ENCODE assay signal across 8 cellular contexts in genomic region chr3:30607032-30607833, GRCh38. TPM values are rescaled to one million over a fixed set of nuclear protein-coding genes. Genes with fewer than 3 reads are reported as not detected.
DNase-seq lines count a peak whose midpoint lies in the region; ATAC-seq, FAIRE-seq and TF ChIP-seq lines count a peak whose summit lies in the region.

No MANE protein-coding gene starts in this region.

- no peaks in the 10 kb centered on the region for H3K27me3 Mint-ChIP-seq in T-cell

- peaks cover 38% of the 10 kb centered on the region for H4K20me1 ChIP-seq in smooth muscle cell (ENCODE audit: low read depth)

- peak overlapping the region; percentile 98 for H3K27ac ChIP-seq in ascending aorta
- H3K27ac ChIP-seq in smooth muscle cell (ENCODE audit: low read depth): peak overlapping the region; percentile 81

- TF ChIP-seq CTCF in AG04449 (IDR thresholded peaks at IDR 0.05; ENCODE audit: insufficient read depth, low read length, missing control alignments) (no peak), ascending aorta (IDR thresholded peaks at IDR 0.05) (no peak), smooth muscle cell (IDR thresholded peaks at IDR 0.05; ENCODE audit: borderline replicate concordance, insufficient read depth, poor library complexity, severe bottlenecking) (no peak)

- H3K27me3 ChIP-seq in ascending aorta (no peaks in the 10 kb centered on the region), iPS-15b (ENCODE audit: control insufficient read depth, insufficient read depth, low read length) (peaks cover 16% of the 10 kb centered on the region), smooth muscle cell (ENCODE audit: low read depth) (no peaks in the 10 kb centered on the region)

- peaks cover 57% of the 10 kb centered on the region for H3K79me2 ChIP-seq in smooth muscle cell (ENCODE audit: low read depth)

- FAIRE-seq in GM19239 (lab: Jason Lieb, UNC): no peak

- intact Hi-C loops in ascending aorta (cut with DNase I): loop anchor here (2.0 to 5.0 kb wide), 7 partner anchors 52 to 265 kb away; no protein-coding TSS in a partner anchor

- H3K9ac ChIP-seq in iPS-15b (ENCODE audit: low read depth, low read length) (peak overlapping the region; percentile 61), smooth muscle cell (ENCODE audit: low read depth) (peak overlapping the region; percentile 93)

- H3K4me1 Mint-ChIP-seq in T-cell: peaks cover 61 to 70% (median 66%) of the 10 kb centered on the region in 3 donors

- peak overlapping the region; percentile 93 to 99 for H3K27ac Mint-ChIP-seq in T-cell

- CTCF ChIA-PET in AG04449 (lab: Yijun Ruan, JAX) (interaction anchor here (0.8 to 1.1 kb wide), 4 partner anchors 15 to 565 kb away, joined by 3 to 4 read pairs (median 3); no protein-coding TSS in a partner anchor), T-cell (lab: Charles Lee) (interaction anchor here in 1 of 2 donors (0.8 to 2.3 kb wide), 7 partner anchors 9 to 86 kb away, joined by 3 to 10 read pairs (median 3); no protein-coding TSS in a partner anchor)

- no peaks in the 10 kb centered on the region for H3K9me3 Mint-ChIP-seq in T-cell

- POLR2A ChIA-PET in AG04449 (lab: Yijun Ruan, JAX): interaction anchor here (0.7 to 1.9 kb wide), 6 partner anchors 52 to 408 kb away, joined by 3 to 6 read pairs (median 3); no protein-coding TSS in a partner anchor
- POLR2A ChIA-PET in T-cell (lab: Charles Lee): interaction anchor here (0.5 to 1.2 kb wide), 9 partner anchors 9 to 62 kb away, joined by 3 to 6 read pairs (median 3); no protein-coding TSS in a partner anchor

- H3K9me3 ChIP-seq in ascending aorta: no peaks in the 10 kb centered on the region
- H3K9me3 ChIP-seq in iPS-15b (ENCODE audit: control insufficient read depth, insufficient read depth, low read length): no peaks in the 10 kb centered on the region
- H3K9me3 ChIP-seq in smooth muscle cell (replicated peaks; ENCODE audit: low read depth): no peaks in the 10 kb centered on the region

- peak overlapping the region; percentile 96 to 99 (median 97) for H3K4me3 Mint-ChIP-seq in T-cell

- ATAC-seq in HG03432 (IDR thresholded peaks at IDR 0.05; ENCODE audit: unreplicated experiment) (peak; percentile 65), T-cell (replicated peaks in 1 of 4) (peak; percentile 46 to 56 (median 47))

- H3K4me1 ChIP-seq in ascending aorta (peaks cover 0 to 18% of the 10 kb centered on the region in 2 donors), iPS-15b (ENCODE audit: control insufficient read depth, insufficient read depth, low read length) (peaks cover 8% of the 10 kb centered on the region), smooth muscle cell (ENCODE audit: low read depth) (peaks cover 11% of the 10 kb centered on the region)

- peak overlapping the region; percentile 90 for H2AFZ ChIP-seq in smooth muscle cell (ENCODE audit: low read depth)

- peaks cover 7% of the 10 kb centered on the region for H3K36me3 Mint-ChIP-seq in T-cell

- no peaks in the 10 kb centered on the region for H3K36me3 ChIP-seq in ascending aorta
- H3K36me3 ChIP-seq in iPS-15b (ENCODE audit: control insufficient read depth, insufficient read depth, low read length): no peaks in the 10 kb centered on the region
- H3K36me3 ChIP-seq in smooth muscle cell (ENCODE audit: low read depth): no peaks in the 10 kb centered on the region

- no peaks in the 10 kb centered on the region for H3F3A ChIP-seq in smooth muscle cell (ENCODE audit: low read depth)

- H3K4me2 ChIP-seq in smooth muscle cell: peak overlapping the region; percentile 93

- no peak for DNase-seq in AG04449 (ENCODE audit: low read depth, low spot score)
- peak; percentile 5 for DNase-seq in GM19239 (ENCODE audit: insufficient read length, low spot score)
- peak; percentile 52 to 80 (median 66) for DNase-seq in T-cell
- peak in 1 of 2 donors; percentile 86 for DNase-seq in ascending aorta (ENCODE audit: low spot score in 2 of 2)
- peak; percentile 40 for DNase-seq in smooth muscle cell (lab: John Stamatoyannopoulos, UW; ENCODE audit: unreplicated experiment)
- no peak for DNase-seq in NCI-H446 (lab: John Stamatoyannopoulos, UW)

- 4% methylated on average over 45 of the region's 45 CpGs for WGBS in smooth muscle cell (ENCODE audit: low lambda C conversion rate)

- peak overlapping the region; percentile 85 for H3K4me3 ChIP-seq in AG04449 (ENCODE audit: low read depth, low read length)
- peak overlapping the region; percentile 90 to 93 for H3K4me3 ChIP-seq in ascending aorta
- H3K4me3 ChIP-seq in iPS-15b (ENCODE audit: low read depth, low read length): peak overlapping the region; percentile 76
- H3K4me3 ChIP-seq in smooth muscle cell: peak overlapping the region; percentile 88

RNA-seq across cellular contexts. Expression of gene TGFBR2, which starts 0.8 kb away (rescaled TPM):
- total RNA-seq in T-cell (100 to 1,000 TPM; 114 to 145 (median 127) TPM), ascending aorta (343 TPM), smooth muscle cell (53.7 and 60.9 TPM in 2 replicates)
- polyA plus RNA-seq in smooth muscle cell: 37.5 and 39.6 TPM in 2 replicates

Comparison
In these comparisons a context has a peak if more than half of its experiments do, and no peak if none do; other contexts are left out.
1. DNase-seq: peak in GM19239 (single experiment), T-cell (34 of 34) and smooth muscle cell (single experiment); none in AG04449 (single experiment) and NCI-H446 (0 of 2).
2. Peak in every context shown above with its lines, with median percentiles within 50 percentile points of each other: H3K4me3 ChIP-seq.